29 cellular contexts compared by ENCODE assay signal in the genomic region with DNA sequence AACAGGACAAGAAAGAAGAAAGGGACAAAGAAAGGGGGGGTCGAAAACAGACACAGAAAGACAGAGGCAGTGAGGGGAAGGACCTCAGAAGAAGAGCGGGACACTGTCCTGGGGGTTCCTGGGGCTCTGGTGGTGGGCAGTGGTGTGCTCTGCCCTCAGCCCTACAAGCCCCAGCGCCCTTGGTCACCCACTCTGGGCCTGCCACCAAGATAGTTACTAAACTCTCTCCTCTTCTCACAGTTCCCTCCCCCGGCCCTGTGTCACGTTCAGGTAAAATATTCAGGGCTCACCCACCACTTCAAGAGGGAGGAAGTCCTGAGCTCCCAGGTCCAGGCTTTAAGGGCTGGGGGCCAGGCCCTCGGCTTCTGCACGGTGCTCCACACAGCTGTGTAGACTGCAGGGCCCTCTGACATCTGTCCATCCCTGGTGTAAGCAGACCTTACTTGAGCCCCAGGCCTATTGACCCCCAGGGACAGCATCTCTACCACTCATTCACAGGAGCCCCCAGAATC.
DNase-seq lines count a peak whose midpoint lies in the region; ATAC-seq and TF ChIP-seq lines count a peak whose summit lies in the region.
"Had no signal": no experiment of that assay in that cellular context is flagged by ENCODE, and none has a peak within 500 bp of the region (broad histone marks: within the 10 kb centered on the region; RNA-seq: fewer than 3 reads in every experiment).

No MANE protein-coding gene starts in this region.

- peak overlapping the region; percentile 78 for H2BK12ac ChIP-seq in trophoblast cell (ENCODE audit: low read length)

- 65 to 82% methylated on average over 3 to 5 of the region's 7 CpGs for WGBS in gastroesophageal sphincter (ENCODE audit: low coverage in 1 of 2), 2 donors
- no CpG with 5 or more reads among the region's 7 CpGs for WGBS in trophoblast cell (ENCODE audit: extremely low coverage, insufficient coverage, insufficient read length)

- peaks cover 23% of the 10 kb centered on the region for H3K79me1 ChIP-seq in trophoblast cell (ENCODE audit: low read length)

- H2AFZ ChIP-seq in ACC112 (ENCODE audit: low read length, unreplicated experiment) (no peak overlapping the region), trophoblast cell (ENCODE audit: insufficient read depth, low read length, poor library complexity) (no peak overlapping the region)

- H3K23ac ChIP-seq in trophoblast cell (ENCODE audit: low read length): no peak overlapping the region

- peaks cover 3% of the 10 kb centered on the region for H3K27me3 Mint-ChIP-seq in activated T-helper 2 cell treated with anti-CD3 and anti-CD28 coated beads, Interferon-gamma antibody, Interleukin-2, Interleukin-4, amounts not matched to agents 10 μg/mL and 5 μg/mL and 100 μg/mL, durations not matched to agents 14 hours and 24 hours and 36 hours (ENCODE audit: low read depth)
- H3K27me3 Mint-ChIP-seq: activated CD8-positive, alpha-beta T cell treated with anti-CD3 and anti-CD28 coated beads for 36 hours; activated naive CD8-positive, alpha-beta T cell had no signal

- H3K9me3 ChIP-seq in gastroesophageal sphincter: no peaks in the 10 kb centered on the region
- peaks cover 2% of the 10 kb centered on the region for H3K9me3 ChIP-seq in trophoblast cell (ENCODE audit: insufficient read depth, low read depth, low read length)
- H3K9me3 ChIP-seq: MG63, Peyer's patch, SK-N-SH, stomach, thyroid gland had no signal

- no peak overlapping the region for H4K8ac ChIP-seq in trophoblast cell (ENCODE audit: low read depth, low read length)

- no peak overlapping the region for H3K4me3 Mint-ChIP-seq in activated T-helper 2 cell treated with anti-CD3 and anti-CD28 coated beads, Interferon-gamma antibody, Interleukin-2, Interleukin-4, amounts not matched to agents 10 μg/mL and 5 μg/mL and 100 μg/mL, durations not matched to agents 14 hours and 24 hours and 36 hours (ENCODE audit: low read depth)
- H3K4me3 Mint-ChIP-seq: activated CD8-positive, alpha-beta T cell treated with anti-CD3 and anti-CD28 coated beads for 36 hours; activated naive CD8-positive, alpha-beta T cell; neural crest cell; T-helper 1 cell treated with Interleukin-12 subunit alpha and Interleukin-12 subunit beta and Interleukin-4 antibody, amounts not matched to agents 30 μg/mL and 1 μg/mL, for 36 hours had no signal

- no peak for TF ChIP-seq EP300 in gastroesophageal sphincter (IDR thresholded peaks at IDR 0.05)

- CTCF ChIA-PET in RWPE1 (lab: Yijun Ruan, JAX): interaction anchor here (0.6 kb wide), 1 partner anchor 266 kb away, joined by 3 read pairs; no protein-coding TSS in a partner anchor

- TF ChIP-seq POLR2A in gastroesophageal sphincter (IDR thresholded peaks at IDR 0.05): no peak

- no peak overlapping the region for H3K14ac ChIP-seq in trophoblast cell (ENCODE audit: low read length)

- no peak overlapping the region for H4K91ac ChIP-seq in trophoblast cell (ENCODE audit: low read depth, low read length)

- H3K27me3 ChIP-seq in ACC112 (ENCODE audit: insufficient read depth, low read length) (no peaks in the 10 kb centered on the region), gastroesophageal sphincter (no peaks in the 10 kb centered on the region), trophoblast cell (ENCODE audit: insufficient read depth, low read length) (no peaks in the 10 kb centered on the region)
- H3K27me3 ChIP-seq: MG63, Peyer's patch, stomach, thyroid gland had no signal

- no peaks in the 10 kb centered on the region for H3K9me3 Mint-ChIP-seq in activated T-helper 2 cell treated with anti-CD3 and anti-CD28 coated beads, Interferon-gamma antibody, Interleukin-2, Interleukin-4, amounts not matched to agents 10 μg/mL and 5 μg/mL and 100 μg/mL, durations not matched to agents 14 hours and 24 hours and 36 hours
- H3K9me3 Mint-ChIP-seq: activated CD8-positive, alpha-beta T cell treated with anti-CD3 and anti-CD28 coated beads for 36 hours; neural crest cell; T-helper 1 cell treated with Interleukin-12 subunit alpha and Interleukin-12 subunit beta and Interleukin-4 antibody, amounts not matched to agents 30 μg/mL and 1 μg/mL, for 36 hours had no signal

- H2BK120ac ChIP-seq in trophoblast cell (ENCODE audit: insufficient read depth, low read length, poor library complexity): peak overlapping the region; percentile 28

- POLR2A ChIA-PET in RWPE1 (lab: Yijun Ruan, JAX; ENCODE audit: low non-redundant PET): no interaction called here

- H2AK5ac ChIP-seq in trophoblast cell (ENCODE audit: low read length): peak overlapping the region; percentile 9

- H3K4me2 ChIP-seq in trophoblast cell (ENCODE audit: low read length): no peak overlapping the region
- H3K4me2 ChIP-seq: SK-N-SH had no signal

- H3K27ac ChIP-seq in ACC112 (ENCODE audit: low read depth, low read length): peak overlapping the region; percentile 95; the same call in 1 of the 2 replicates
- H3K27ac ChIP-seq in RWPE1: peak overlapping the region; percentile 93
- H3K27ac ChIP-seq in gastroesophageal sphincter: peak overlapping the region in 3 of 4 donors; percentile 34 to 88 (median 64)
- H3K27ac ChIP-seq in trophoblast cell (ENCODE audit: low read depth, low read length): no peak overlapping the region
- H3K27ac ChIP-seq: Peyer's patch, skin epidermis, stomach, thyroid gland had no signal

- peaks cover 8% of the 10 kb centered on the region for H3K4me1 Mint-ChIP-seq in activated T-helper 2 cell treated with anti-CD3 and anti-CD28 coated beads, Interferon-gamma antibody, Interleukin-2, Interleukin-4, amounts not matched to agents 10 μg/mL and 5 μg/mL and 100 μg/mL, durations not matched to agents 14 hours and 24 hours and 36 hours (ENCODE audit: low read depth)

- no peaks in the 10 kb centered on the region for H3K36me3 ChIP-seq in ACC112 (ENCODE audit: insufficient read depth, low read length)
- H3K36me3 ChIP-seq in gastroesophageal sphincter: no peaks in the 10 kb centered on the region
- no peaks in the 10 kb centered on the region for H3K36me3 ChIP-seq in trophoblast cell (ENCODE audit: control insufficient read depth in 1 of 2, insufficient read depth in 2 of 2, low read length in 2 of 2)
- H3K36me3 ChIP-seq: MG63, Peyer's patch, stomach, thyroid gland had no signal

- H3K9ac ChIP-seq in trophoblast cell (ENCODE audit: low read length): no peak overlapping the region
- H3K9ac ChIP-seq: SK-N-SH had no signal

- H2BK5ac ChIP-seq in trophoblast cell (ENCODE audit: low read depth, low read length, poor library complexity): no peak overlapping the region

- no peak overlapping the region for H3K27ac Mint-ChIP-seq in activated T-helper 2 cell treated with anti-CD3 and anti-CD28 coated beads, Interferon-gamma antibody, Interleukin-2, Interleukin-4, amounts not matched to agents 10 μg/mL and 5 μg/mL and 100 μg/mL, durations not matched to agents 14 hours and 24 hours and 36 hours
- H3K27ac Mint-ChIP-seq: activated CD8-positive, alpha-beta T cell treated with anti-CD3 and anti-CD28 coated beads for 36 hours; activated naive CD8-positive, alpha-beta T cell; T-helper 1 cell treated with Interleukin-12 subunit alpha and Interleukin-12 subunit beta and Interleukin-4 antibody, amounts not matched to agents 30 μg/mL and 1 μg/mL, for 36 hours had no signal

- H3K4me3 ChIP-seq in ACC112 (ENCODE audit: low read depth, low read length): no peak overlapping the region
- H3K4me3 ChIP-seq in gastroesophageal sphincter: no peak overlapping the region
- H3K4me3 ChIP-seq in trophoblast cell (ENCODE audit: low read depth, low read length): no peak overlapping the region
- H3K4me3 ChIP-seq: lung, MG63, Peyer's patch, skin epidermis, stomach, thyroid gland had no signal

- no peak overlapping the region for H3K18ac ChIP-seq in trophoblast cell (ENCODE audit: low read length)

- no peak overlapping the region for H4K12ac ChIP-seq in trophoblast cell (ENCODE audit: low read depth, low read length)

- H3K4ac ChIP-seq in trophoblast cell (ENCODE audit: low read depth, low read length): no peak overlapping the region

- DNase-seq in RWPE1 (ENCODE audit: low spot score): no peak
- DNase-seq in trophoblast cell: no peak
- no peak for DNase-seq in DMS 273 treated with DMSO at 0.1 percent for 48 hours (lab: John Stamatoyannopoulos, UW)
- DNase-seq in activated T-helper 2 cell treated with anti-CD3 and anti-CD28 coated beads, Interferon-gamma antibody, Interleukin-2, Interleukin-4, amounts not matched to agents 10 μg/mL and 5 μg/mL and 100 μg/mL, durations not matched to agents 14 hours and 24 hours and 36 hours (ENCODE audit: low spot score): no peak
- no peak for DNase-seq in stimulated activated naive CD8-positive, alpha-beta T cell treated with anti-CD3 and anti-CD28 coated beads, Interleukin-15, Interleukin-2, amounts not matched to agents 100 U/mL and 50 U/mL, for 24 hours
- no peak for DNase-seq in stimulated activated CD4-positive, alpha-beta T cell treated with anti-CD3 and anti-CD28 coated beads, Interleukin-2, amount 100 ng/mL, for 24 hours
- DNase-seq: activated CD4-positive, CD25-positive, alpha-beta regulatory T cell treated with anti-CD3 and anti-CD28 coated beads, Interleukin-2, amount 50 U/mL, for 72 hours; activated CD8-positive, alpha-beta T cell treated with anti-CD3 and anti-CD28 coated beads for 36 hours; activated effector memory CD4-positive, alpha-beta T cell treated with Interleukin-2 at 50 U/mL for 16 hours; cerebellar nuclear complex; KBM-7; kidney glomerular epithelial cell; MG63; NCI-H1105 treated with DMSO at 0.1 percent for 48 hours; NCI-H2029; NCI-H2227 treated with DMSO at 0.1 percent for 48 hours; NCI-H526 treated with DMSO at 0.1 percent for 48 hours; SK-N-SH; stimulated activated CD8-positive, alpha-beta memory T cell treated with anti-CD3 and anti-CD28 coated beads, Interleukin-4, amount 100 ng/mL, for 48 hours; stomach; thyroid gland had no signal

- H3K79me2 ChIP-seq in ACC112 (ENCODE audit: control insufficient read depth, insufficient read depth, low read length, unreplicated experiment) (no peaks in the 10 kb centered on the region), trophoblast cell (ENCODE audit: control insufficient read depth, insufficient read depth, low read length, poor library complexity) (peaks cover 3% of the 10 kb centered on the region)

- H3K4me1 ChIP-seq in ACC112 (ENCODE audit: control insufficient read depth, insufficient read depth, low read length, unreplicated experiment) (peaks cover 61% of the 10 kb centered on the region), gastroesophageal sphincter (peaks cover 2 to 47% (median 28%) of the 10 kb centered on the region in 3 donors), trophoblast cell (ENCODE audit: control insufficient read depth in 1 of 2, insufficient read depth in 2 of 2, low read length in 2 of 2) (peaks cover 21 to 33% of the 10 kb centered on the region in 2 experiments)

- ATAC-seq in gastroesophageal sphincter: no peak
- no peak for ATAC-seq in stimulated activated naive CD8-positive, alpha-beta T cell treated with anti-CD3 and anti-CD28 coated beads, Interleukin-15, Interleukin-2, amounts not matched to agents 100 U/mL and 50 U/mL, for 24 hours
- ATAC-seq: activated CD8-positive, alpha-beta T cell treated with anti-CD3 and anti-CD28 coated beads for 36 hours had no signal

- TF ChIP-seq CTCF in RWPE1 (conservative IDR thresholded peaks at IDR 0.05; ENCODE audit: low read depth): no peak
- no peak for TF ChIP-seq CTCF in gastroesophageal sphincter (IDR thresholded peaks at IDR 0.05)

- H3K36me3 Mint-ChIP-seq in activated T-helper 2 cell treated with anti-CD3 and anti-CD28 coated beads, Interferon-gamma antibody, Interleukin-2, Interleukin-4, amounts not matched to agents 10 μg/mL and 5 μg/mL and 100 μg/mL, durations not matched to agents 14 hours and 24 hours and 36 hours (ENCODE audit: low read depth): no peaks in the 10 kb centered on the region
- H3K36me3 Mint-ChIP-seq: activated naive CD8-positive, alpha-beta T cell had no signal

- intact Hi-C loops in activated T-helper 2 cell treated with anti-CD3 and anti-CD28 coated beads, Interferon-gamma antibody, Interleukin-2, Interleukin-4, amounts not matched to agents 10 μg/mL and 5 μg/mL and 100 μg/mL, durations not matched to agents 14 hours and 24 hours and 36 hours (cut with micrococcal nuclease): no loop called here
